8 cellular contexts compared by ENCODE assay signal in the genomic region with DNA sequence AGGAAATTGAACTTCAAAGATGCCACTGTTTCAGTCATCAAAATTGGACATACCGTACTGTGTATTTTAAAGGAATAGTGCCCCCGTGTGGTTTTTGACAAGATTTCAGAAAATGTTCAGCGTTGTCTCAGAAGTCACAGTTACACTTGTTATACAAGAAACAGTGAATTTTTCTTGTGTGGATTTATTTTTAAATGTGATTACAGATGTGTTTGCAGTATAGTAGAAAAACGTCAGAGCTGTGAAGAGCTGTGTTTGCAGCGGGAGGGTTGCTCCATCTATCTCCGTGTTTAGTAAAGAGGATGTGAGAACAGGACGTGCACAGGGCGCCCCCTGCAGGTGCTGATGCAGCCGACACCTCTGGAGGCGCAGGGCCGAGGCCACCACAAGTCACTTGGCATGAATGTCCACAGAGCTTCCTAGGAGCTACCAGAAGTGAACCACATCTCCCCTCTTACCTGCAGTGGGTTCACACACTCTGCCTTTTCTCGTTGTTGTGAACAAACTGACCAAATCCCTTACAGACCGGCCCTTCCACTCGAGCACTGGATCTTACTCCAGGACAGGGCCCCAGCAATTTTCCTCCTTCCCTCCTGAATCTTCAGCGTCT.
DNase-seq lines count a peak whose midpoint lies in the region; ATAC-seq, FAIRE-seq and TF ChIP-seq lines count a peak whose summit lies in the region.

No MANE protein-coding gene starts in this region.

- peaks cover 3% of the 10 kb centered on the region for H3K27me3 ChIP-seq in cardiac muscle cell
- no peaks in the 10 kb centered on the region for H3K27me3 ChIP-seq in prostate gland (replicated peaks; ENCODE audit: insufficient read depth)

- DNase-seq in GM12864 (ENCODE audit: low read depth) (peak; percentile 58), NCI-H1048 (lab: John Stamatoyannopoulos, UW) (peak; percentile 58), SKM-1 treated with dmso at 0.1 percent for 144 hours (lab: John Stamatoyannopoulos, UW; ENCODE audit: unreplicated experiment) (peak; percentile 93), cardiac muscle cell (ENCODE audit: low read depth in 1 of 2, low spot score in 1 of 2) (peak; percentile 82 to 84), prostate gland (ENCODE audit: low spot score) (peak; percentile 76), urothelium cell line (ENCODE audit: low spot score) (peak; percentile 74)

- no peaks in the 10 kb centered on the region for H3K4me1 ChIP-seq in cardiac muscle cell (ENCODE audit: low read depth)
- H3K4me1 ChIP-seq in prostate gland (replicated peaks) = no peaks in the 10 kb centered on the region

- ATAC-seq in HG02623 (IDR thresholded peaks at IDR 0.05; ENCODE audit: unreplicated experiment) = peak; percentile 89

- peak overlapping the region; percentile 85 for H3K4me3 Mint-ChIP-seq in activated naive CD8-positive, alpha-beta T cell

- intact Hi-C loops in prostate gland (cut with DNase I) = no loop called here

- peaks cover 2% of the 10 kb centered on the region for H3K27me3 Mint-ChIP-seq in activated naive CD8-positive, alpha-beta T cell

- WGBS in prostate gland = 17% methylated on average over 15 of the region's 15 CpGs

- H3K36me3 ChIP-seq in cardiac muscle cell (no peaks in the 10 kb centered on the region), prostate gland (no peaks in the 10 kb centered on the region)

- no peaks in the 10 kb centered on the region for H3K9me3 Mint-ChIP-seq in activated naive CD8-positive, alpha-beta T cell (ENCODE audit: low read depth)

- no peak for TF ChIP-seq POLR2A in prostate gland (IDR thresholded peaks at IDR 0.05)

- no peaks in the 10 kb centered on the region for H3K36me3 Mint-ChIP-seq in activated naive CD8-positive, alpha-beta T cell

- H3K4me3 ChIP-seq in GM12864 (ENCODE audit: low read depth, low read length) (no peak overlapping the region; the same call in 1 of the 2 replicates), cardiac muscle cell (peak overlapping the region; percentile 37), prostate gland (no peak overlapping the region)

- H3K27ac ChIP-seq in cardiac muscle cell (no peak overlapping the region), prostate gland (no peak overlapping the region)

- TF ChIP-seq CTCF in GM12864 (IDR thresholded peaks at IDR 0.05; ENCODE audit: low read depth, low read length, missing control alignments) (peak; percentile 93), cardiac muscle cell (IDR thresholded peaks at IDR 0.05; ENCODE audit: low read depth, low read length) (peak; percentile 99), prostate gland (IDR thresholded peaks at IDR 0.05) (peak in 3 of 4 experiments; percentile 67 to 91 (median 73))

- no peaks in the 10 kb centered on the region for H3K9me3 ChIP-seq in cardiac muscle cell (ENCODE audit: low read depth)
- H3K9me3 ChIP-seq in prostate gland = no peaks in the 10 kb centered on the region

- FAIRE-seq in urothelium cell line (lab: Jason Lieb, UNC) = no peak

- H3K27ac Mint-ChIP-seq in activated naive CD8-positive, alpha-beta T cell = no peak overlapping the region

- H3K4me1 Mint-ChIP-seq in activated naive CD8-positive, alpha-beta T cell (ENCODE audit: low read depth) = no peaks in the 10 kb centered on the region
